11 cellular contexts compared by ENCODE assay signal in genomic region chr11:134281635-134282034, GRCh38. TPM values are rescaled to one million over a fixed set of nuclear protein-coding genes. Genes with fewer than 3 reads are reported as not detected.
"Had no signal": no experiment of that assay in that cellular context is flagged by ENCODE, and none has a peak within 500 bp of the region (broad histone marks: within the 10 kb centered on the region; RNA-seq: fewer than 3 reads in every experiment).

No MANE protein-coding gene starts in this region.

RNA-seq across cellular contexts. Expression of gene GLB1L3, which starts 5.5 kb away (rescaled TPM):
- total RNA-seq: osteoblast, progenitor cell of endocrine pancreas, psoas muscle, renal cortical epithelial cell, right lobe of liver, smooth muscle cell, stomach, subcutaneous adipose tissue, thoracic aorta, tibial nerve, ureter had no signal
- polyA plus RNA-seq: psoas muscle, smooth muscle cell had no signal
